In the genomic region with DNA sequence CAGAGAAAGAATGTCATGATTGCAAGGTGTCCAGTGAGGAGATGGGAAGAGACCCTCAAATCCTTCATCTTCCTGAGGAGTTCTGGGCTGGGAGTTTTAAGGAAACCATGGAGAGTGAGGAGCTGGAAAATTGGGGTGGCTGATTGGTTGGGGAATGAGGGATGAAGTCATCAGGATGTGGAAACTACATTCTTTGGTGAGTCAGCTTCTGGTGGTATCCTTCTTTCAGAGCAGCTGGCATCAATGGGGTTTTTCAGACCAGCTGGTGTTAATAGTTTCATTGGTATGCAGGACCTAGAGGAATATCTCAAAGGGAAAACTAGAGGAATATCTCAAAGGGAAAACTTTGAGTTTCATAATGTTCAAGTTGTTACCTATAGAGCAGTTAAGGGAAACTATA, we compare ENCODE assay signal across 12 cellular contexts. TPM values are rescaled to one million over a fixed set of nuclear protein-coding genes. Genes with fewer than 3 reads are reported as not detected.
DNase-seq lines count a peak whose midpoint lies in the region; ATAC-seq and TF ChIP-seq lines count a peak whose summit lies in the region.
"Had no signal": no experiment of that assay in that cellular context is flagged by ENCODE, and none has a peak within 500 bp of the region (broad histone marks: within the 10 kb centered on the region; RNA-seq: fewer than 3 reads in every experiment).

No MANE protein-coding gene starts in this region.

- no peaks in the 10 kb centered on the region for H3K36me3 Mint-ChIP-seq in CD4-positive, alpha-beta T cell (ENCODE audit: low read depth)

- CTCF ChIA-PET in CD4-positive, alpha-beta T cell (lab: Charles Lee), result no interaction called here

- H3K27me3 ChIP-seq in gastroesophageal sphincter (no peaks in the 10 kb centered on the region), smooth muscle cell (ENCODE audit: low read depth) (no peaks in the 10 kb centered on the region)
- H3K27me3 ChIP-seq in CD4-positive, alpha-beta T cell (ENCODE audit: control insufficient read depth, insufficient read depth, low read length), result no peaks in the 10 kb centered on the region

- H2AFZ ChIP-seq in smooth muscle cell (ENCODE audit: low read depth), result no peak overlapping the region

- DNase-seq in DMS53 (lab: John Stamatoyannopoulos, UW) (peak; percentile 34), DMS53 treated with DMSO at 0.1 percent for 48 hours (lab: John Stamatoyannopoulos, UW; ENCODE audit: unreplicated experiment) (no peak), amniotic epithelial cell (ENCODE audit: low read depth) (peak; percentile 82), smooth muscle cell (lab: John Stamatoyannopoulos, UW; ENCODE audit: unreplicated experiment) (no peak), NCI-H69 (lab: John Stamatoyannopoulos, UW) (no peak)
- no peak for DNase-seq in CD4-positive, alpha-beta T cell
- DNase-seq: NCI-H748 treated with DMSO at 0.1 percent for 48 hours had no signal

- TF ChIP-seq POLR2A in gastroesophageal sphincter (IDR thresholded peaks at IDR 0.05), result no peak

- H3K4me3 ChIP-seq in gastroesophageal sphincter (no peak overlapping the region), smooth muscle cell (no peak overlapping the region)
- H3K4me3 ChIP-seq: skin epidermis had no signal

- H3K36me3 ChIP-seq in gastroesophageal sphincter (peaks cover 0 to 19% of the 10 kb centered on the region in 2 donors), smooth muscle cell (ENCODE audit: low read depth) (no peaks in the 10 kb centered on the region)

- H3K4me3 Mint-ChIP-seq in CD4-positive, alpha-beta T cell, result no peak overlapping the region
- H3K4me3 Mint-ChIP-seq: T-helper 2 cell treated with Interferon-gamma antibody and Interleukin-4, amounts not matched to agents 5 μg/mL and 100 μg/mL, for 36 hours had no signal

- H3F3A ChIP-seq in smooth muscle cell (ENCODE audit: low read depth), result no peaks in the 10 kb centered on the region

- no peaks in the 10 kb centered on the region for H3K27me3 Mint-ChIP-seq in CD4-positive, alpha-beta T cell

- no peak for TF ChIP-seq CTCF in gastroesophageal sphincter (IDR thresholded peaks at IDR 0.05)
- no peak for TF ChIP-seq CTCF in smooth muscle cell (IDR thresholded peaks at IDR 0.05; ENCODE audit: borderline replicate concordance, insufficient read depth, poor library complexity, severe bottlenecking)
- TF ChIP-seq CTCF in CD4-positive, alpha-beta T cell (IDR thresholded peaks at IDR 0.05), result no peak

- H3K9me3 Mint-ChIP-seq in CD4-positive, alpha-beta T cell, result no peaks in the 10 kb centered on the region
- H3K9me3 Mint-ChIP-seq: T-helper 2 cell treated with Interferon-gamma antibody and Interleukin-4, amounts not matched to agents 5 μg/mL and 100 μg/mL, for 36 hours had no signal

- H3K9me3 ChIP-seq in gastroesophageal sphincter (no peaks in the 10 kb centered on the region), smooth muscle cell (replicated peaks; ENCODE audit: low read depth) (no peaks in the 10 kb centered on the region)
- no peaks in the 10 kb centered on the region for H3K9me3 ChIP-seq in CD4-positive, alpha-beta T cell (ENCODE audit: control insufficient read depth, low read length)

- peak; percentile 48 for ATAC-seq in gastroesophageal sphincter
- ATAC-seq in HG03378 (IDR thresholded peaks at IDR 0.05; ENCODE audit: unreplicated experiment), result no peak
- no peak for ATAC-seq in CD4-positive, alpha-beta T cell (ENCODE audit: poor library complexity)

- intact Hi-C loops in CD4-positive, alpha-beta T cell (cut with DNase I, micrococcal nuclease), result no loop called here

- H3K4me1 Mint-ChIP-seq in CD4-positive, alpha-beta T cell (ENCODE audit: low read depth), result no peaks in the 10 kb centered on the region

- H3K4me1 ChIP-seq in gastroesophageal sphincter (no peaks in the 10 kb centered on the region), smooth muscle cell (ENCODE audit: low read depth) (no peaks in the 10 kb centered on the region)

- POLR2A ChIA-PET in CD4-positive, alpha-beta T cell (lab: Charles Lee), result no interaction called here

- peak overlapping the region; percentile 66 for H3K4me2 ChIP-seq in smooth muscle cell

- no peaks in the 10 kb centered on the region for H4K20me1 ChIP-seq in smooth muscle cell (ENCODE audit: low read depth)

- H3K79me2 ChIP-seq in smooth muscle cell (ENCODE audit: low read depth), result no peaks in the 10 kb centered on the region

- no peak for TF ChIP-seq EP300 in gastroesophageal sphincter (IDR thresholded peaks at IDR 0.05)

- no peak overlapping the region for H3K9ac ChIP-seq in smooth muscle cell (ENCODE audit: low read depth)

- H3K27ac Mint-ChIP-seq in CD4-positive, alpha-beta T cell, result no peak overlapping the region
- H3K27ac Mint-ChIP-seq: T-helper 2 cell treated with Interferon-gamma antibody and Interleukin-4, amounts not matched to agents 5 μg/mL and 100 μg/mL, for 36 hours had no signal

- no peak overlapping the region for H3K27ac ChIP-seq in gastroesophageal sphincter
- peak overlapping the region; percentile 76 for H3K27ac ChIP-seq in smooth muscle cell (ENCODE audit: low read depth)
- no peak overlapping the region for H3K27ac ChIP-seq in CD4-positive, alpha-beta T cell (ENCODE audit: low read depth, low read length)
- H3K27ac ChIP-seq: 22Rv1, skin epidermis had no signal

RNA-seq across cellular contexts. Expression of a gene that starts 45.2 kb away (rescaled TPM):
- total RNA-seq in gastroesophageal sphincter, result 10 to 100 TPM; 22.0 to 41.6 (median 25.3) TPM
- 3.8 and 8.3 TPM in 2 replicates for total RNA-seq in smooth muscle cell
- polyA plus RNA-seq in smooth muscle cell, result 1.4 and 3.0 TPM in 2 replicates
- total RNA-seq in CD4-positive, alpha-beta T cell, result not detected

Comparison
In these comparisons a context has a peak if more than half of its experiments do, and no peak if none do; other contexts are left out.
1. DNase-seq: peak in DMS53 (single experiment) and amniotic epithelial cell (single experiment); none in DMS53 treated with DMSO at 0.1 percent for 48 hours (single experiment), smooth muscle cell (single experiment), NCI-H69 (single experiment) and CD4-positive, alpha-beta T cell (0 of 10).